Comparison of ENCODE assay signal across 13 cellular contexts in the genomic region with DNA sequence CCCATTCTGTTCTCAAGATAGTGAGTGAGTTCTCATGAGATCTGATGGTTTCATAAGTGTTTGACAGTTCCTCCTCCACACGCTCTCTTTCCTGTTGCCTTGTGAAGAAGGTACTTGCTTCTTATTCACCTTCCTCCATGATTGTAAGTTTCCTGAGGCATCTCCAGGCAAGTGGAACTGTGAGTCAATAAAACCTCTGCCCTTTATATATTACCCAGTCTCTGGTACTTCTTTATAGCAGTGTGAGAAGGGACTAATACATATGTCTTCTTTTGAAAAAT. TPM values are rescaled to one million over a fixed set of nuclear protein-coding genes. Genes with fewer than 3 reads are reported as not detected.
"Had no signal": no experiment of that assay in that cellular context is flagged by ENCODE, and none has a peak within 500 bp of the region (broad histone marks: within the 10 kb centered on the region; RNA-seq: fewer than 3 reads in every experiment).

No MANE protein-coding gene starts in this region.

- H3K27ac ChIP-seq: brain microvascular endothelial cell, dorsolateral prefrontal cortex, heart left ventricle, parathyroid adenoma had no signal

- H3K27me3 ChIP-seq: brain microvascular endothelial cell, dorsolateral prefrontal cortex, heart left ventricle had no signal

- H3K9ac ChIP-seq: parathyroid adenoma had no signal

- H3K4me3 ChIP-seq: dorsolateral prefrontal cortex, heart left ventricle had no signal

- H3K79me2 ChIP-seq: parathyroid adenoma had no signal

- H3K36me3 ChIP-seq: brain microvascular endothelial cell, heart left ventricle had no signal

- DNase-seq: activated CD4-positive, alpha-beta T cell treated with anti-CD3 and anti-CD28 coated beads, Interleukin-2, amount 50 U/mL, for 4 hours; activated CD4-positive, CD25-positive, alpha-beta regulatory T cell; activated naive CD4-positive, alpha-beta T cell treated with anti-CD3 and anti-CD28 coated beads, Interleukin-2, amount 10 ng/mL, durations not matched to agents 7 days and 5 days; dorsolateral prefrontal cortex; foreskin melanocyte; heart left ventricle; naive thymus-derived CD4-positive, alpha-beta T cell; retina had no signal

- ATAC-seq: heart left ventricle; naive thymus-derived CD4-positive, alpha-beta T cell had no signal

- H2AFZ ChIP-seq: parathyroid adenoma had no signal

- H3K4me1 ChIP-seq: heart left ventricle, parathyroid adenoma had no signal

RNA-seq across cellular contexts. Expression of a gene that starts 58.4 kb away (rescaled TPM):
- total RNA-seq: activated T-cell treated with anti-CD3 and anti-CD28 coated beads, Interleukin-2, amount 50 U/mL, for 72 hours; lung microvascular endothelial cell; naive thymus-derived CD4-positive, alpha-beta T cell; T-helper 2 cell treated with Interferon-gamma antibody and Interleukin-4, amounts not matched to agents 100 ng/mL and 5 ng/mL, for 36 hours had no signal
